1 cellular context compared by ENCODE assay signal in genomic region chr5:41181691-41182564, GRCh38.
TF ChIP-seq lines count a peak whose summit lies in the region.

No MANE protein-coding gene starts in this region.

TF ChIP-seq in HepG2, 621 proteins besides CTCF, POLR2A, EP300 and RAD21:
- TF ChIP-seq, protein P1, sequence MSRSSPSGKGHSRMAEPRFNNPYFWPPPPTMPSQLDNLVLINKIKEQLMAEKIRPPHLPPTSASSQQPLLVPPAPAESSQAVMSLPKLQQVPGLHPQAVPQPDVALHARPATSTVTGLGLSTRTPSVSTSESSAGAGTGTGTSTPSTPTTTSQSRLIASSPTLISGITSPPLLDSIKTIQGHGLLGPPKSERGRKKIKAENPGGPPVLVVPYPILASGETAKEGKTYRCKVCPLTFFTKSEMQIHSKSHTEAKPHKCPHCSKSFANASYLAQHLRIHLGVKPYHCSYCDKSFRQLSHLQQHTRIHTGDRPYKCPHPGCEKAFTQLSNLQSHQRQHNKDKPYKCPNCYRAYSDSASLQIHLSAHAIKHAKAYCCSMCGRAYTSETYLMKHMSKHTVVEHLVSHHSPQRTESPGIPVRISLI (CRISPR knock-in tag; IDR thresholded peaks at IDR 0.05; ENCODE audit: borderline replicate concordance) = 0 out of 2 replicates have a peak, but pooled peaks have one; percentile 12
- no peak for TF ChIP-seq MED13 (CRISPR knock-in tag; IDR thresholded peaks at IDR 0.05)
- TF ChIP-seq ZNF749 (CRISPR knock-in tag; IDR thresholded peaks at IDR 0.05; ENCODE audit: borderline replicate concordance) = no peak
- no peak for TF ChIP-seq EZH2 (conservative IDR thresholded peaks at IDR 0.05; ENCODE audit: low read depth, low read length)
- TF ChIP-seq ZNF878 (CRISPR knock-in tag; IDR thresholded peaks at IDR 0.05) = no peak
- TF ChIP-seq FLYWCH1 (CRISPR knock-in tag; IDR thresholded peaks at IDR 0.05) = no peak
- TF ChIP-seq ZFP91 (CRISPR knock-in tag; IDR thresholded peaks at IDR 0.05; ENCODE audit: borderline replicate concordance) = peak; percentile 56; the same call in 1 of the 2 replicates
